Comparison of ENCODE assay signal across 20 cellular contexts in genomic region chr5:134091626-134092121, GRCh38. TPM values are rescaled to one million over a fixed set of nuclear protein-coding genes. Genes with fewer than 3 reads are reported as not detected.
A peak's percentile ranks its signal among the peaks of the same experiment; 100 is the strongest.
DNase-seq lines count a peak whose midpoint lies in the region.
"Had no signal": no experiment of that assay in that cellular context is flagged by ENCODE, and none has a peak within 500 bp of the region (broad histone marks: within the 10 kb centered on the region; RNA-seq: fewer than 3 reads in every experiment).

No MANE protein-coding gene starts in this region.

- H2AK5ac ChIP-seq in trophoblast cell (ENCODE audit: low read length) = no peak overlapping the region

- H4K91ac ChIP-seq in trophoblast cell (ENCODE audit: low read depth, low read length) = no peak overlapping the region

- H3K36me3 ChIP-seq in GM23248 (ENCODE audit: low read depth) (no peaks in the 10 kb centered on the region), trophoblast cell (ENCODE audit: control insufficient read depth in 1 of 2, insufficient read depth in 2 of 2, low read length in 2 of 2) (no peaks in the 10 kb centered on the region), MG63 (no peaks in the 10 kb centered on the region)
- H3K36me3 ChIP-seq: BE2C, left ventricle myocardium inferior, stomach had no signal

- H3F3A ChIP-seq in GM23248 (ENCODE audit: insufficient read depth) = peaks cover 9% of the 10 kb centered on the region

- H3K4me2 ChIP-seq in GM23248 (ENCODE audit: unreplicated experiment) (no peak overlapping the region), trophoblast cell (ENCODE audit: low read length) (no peak overlapping the region)

- H3K27ac ChIP-seq in GM23248 (no peak overlapping the region), cingulate gyrus (ENCODE audit: low read depth, low read length) (peak overlapping the region; percentile 70), trophoblast cell (ENCODE audit: low read depth, low read length) (no peak overlapping the region)
- H3K27ac ChIP-seq: HL-60, left ventricle myocardium inferior had no signal

- no peak overlapping the region for H3K23ac ChIP-seq in trophoblast cell (ENCODE audit: low read length)

- H3K9ac ChIP-seq in GM23248 (no peak overlapping the region), trophoblast cell (ENCODE audit: low read length) (no peak overlapping the region)

- DNase-seq in Ammon's horn (ENCODE audit: low spot score) (peak; percentile 65), GM23248 (peak; percentile 42), medulla oblongata (ENCODE audit: extremely low spot score) (peak; percentile 75), trophoblast cell (no peak), cortex of kidney (lab: John Stamatoyannopoulos, UW) (no peak), MG63 (no peak)
- no peak for DNase-seq in stimulated activated CD4-positive, alpha-beta T cell treated with anti-CD3 and anti-CD28 coated beads, Interleukin-4, amount 100 ng/mL, for 4 hours
- DNase-seq: activated CD4-positive, alpha-beta T cell treated with anti-CD3 and anti-CD28 coated beads for 1 hour; activated T-cell treated with anti-CD3 and anti-CD28 coated beads, Interleukin-2, amount 50 U/mL, for 4 hours; BE2C; dermis blood vessel endothelial cell; DMS79; Karpas-422; left ventricle myocardium inferior; NCI-H2171; Right ventricle myocardium superior; stomach; T-helper 9 cell had no signal

- H3K4me1 ChIP-seq in GM23248 (ENCODE audit: insufficient read depth) (peaks cover 5% of the 10 kb centered on the region; the same call in 1 of the 2 replicates), trophoblast cell (ENCODE audit: control insufficient read depth in 1 of 2, insufficient read depth in 2 of 2, low read length in 2 of 2) (peaks cover 0 to 2% of the 10 kb centered on the region in 2 experiments)
- H3K4me1 ChIP-seq: left ventricle myocardium inferior had no signal

- H2BK12ac ChIP-seq in trophoblast cell (ENCODE audit: low read length) = no peak overlapping the region

- H3K9me3 ChIP-seq in GM23248 (ENCODE audit: low read depth) (no peaks in the 10 kb centered on the region), trophoblast cell (ENCODE audit: insufficient read depth, low read depth, low read length) (peaks cover 3% of the 10 kb centered on the region), MG63 (no peaks in the 10 kb centered on the region)
- H3K9me3 ChIP-seq: BE2C, left ventricle myocardium inferior, stomach had no signal

- H4K8ac ChIP-seq in trophoblast cell (ENCODE audit: low read depth, low read length) = no peak overlapping the region

- no peak overlapping the region for H3K4ac ChIP-seq in trophoblast cell (ENCODE audit: low read depth, low read length)

- no peak overlapping the region for H3K18ac ChIP-seq in trophoblast cell (ENCODE audit: low read length)

- WGBS in GM23248 (ENCODE audit: low coverage in 1 of 2, low lambda C conversion rate in 2 of 2, missing lambda C conversion rate in 2 of 2), 2 experiments = 48 to 54% methylated on average over 6 of the region's 6 CpGs
- WGBS in trophoblast cell (ENCODE audit: extremely low coverage, insufficient coverage, insufficient read length) = no CpG with 5 or more reads among the region's 6 CpGs

- no peaks in the 10 kb centered on the region for H3K79me1 ChIP-seq in trophoblast cell (ENCODE audit: low read length)

- H4K20me1 ChIP-seq in GM23248 (ENCODE audit: insufficient read depth) = no peaks in the 10 kb centered on the region

- no peak overlapping the region for H3K14ac ChIP-seq in trophoblast cell (ENCODE audit: low read length)

- H2BK120ac ChIP-seq in trophoblast cell (ENCODE audit: insufficient read depth, low read length, poor library complexity) = no peak overlapping the region

- H2AFZ ChIP-seq in GM23248 (no peak overlapping the region), trophoblast cell (ENCODE audit: insufficient read depth, low read length, poor library complexity) (no peak overlapping the region)

- H3K27me3 ChIP-seq in GM23248 (replicated peaks; ENCODE audit: insufficient read depth) = peaks cover 7% of the 10 kb centered on the region; the same call in 1 of the 2 replicates
- H3K27me3 ChIP-seq in trophoblast cell (ENCODE audit: insufficient read depth, low read length) = no peaks in the 10 kb centered on the region
- no peaks in the 10 kb centered on the region for H3K27me3 ChIP-seq in MG63
- H3K27me3 ChIP-seq: BE2C, stomach had no signal

- H3K79me2 ChIP-seq in GM23248 (ENCODE audit: insufficient read depth) (no peaks in the 10 kb centered on the region), trophoblast cell (ENCODE audit: control insufficient read depth, insufficient read depth, low read length, poor library complexity) (no peaks in the 10 kb centered on the region)

- no peak overlapping the region for H4K12ac ChIP-seq in trophoblast cell (ENCODE audit: low read depth, low read length)

- H3K9me2 ChIP-seq in GM23248 (ENCODE audit: insufficient read depth) = no peaks in the 10 kb centered on the region

- H3K4me3 ChIP-seq in GM23248 (no peak overlapping the region), trophoblast cell (ENCODE audit: low read depth, low read length) (no peak overlapping the region), MG63 (no peak overlapping the region)
- H3K4me3 ChIP-seq: left ventricle myocardium inferior, stomach had no signal

- in situ Hi-C loops in GM23248 (cut with MboI) = no loop called here

- H2BK5ac ChIP-seq in trophoblast cell (ENCODE audit: low read depth, low read length, poor library complexity) = no peak overlapping the region

RNA-seq across cellular contexts. Expression of gene TCF7, which starts 22.8 kb away (rescaled TPM):
- total RNA-seq in GM23248 (2014; rRNA removed; shearing (Covaris generic)) = 1.4 and 2.5 TPM in 2 replicates
- 2.4 and 2.7 TPM in 2 replicates for polyA plus RNA-seq in GM23248 (2016; fragmentation: Nextera tagmentation; extraction: Ambion mirVana)
- 10.2 and 10.8 TPM in 2 replicates for polyA plus RNA-seq in trophoblast cell (2013)
- 8.9 and 12.0 TPM in 2 replicates for total RNA-seq in MG63 (2014; rRNA removed; shearing (Covaris generic); ENCODE audit: low replicate concordance)

Comparison
In these comparisons a context has a peak if more than half of its experiments do, and no peak if none do; other contexts are left out.
1. DNase-seq: peak in Ammon's horn (single experiment), GM23248 (single experiment) and medulla oblongata (single experiment); none in stimulated activated CD4-positive, alpha-beta T cell treated with anti-CD3 and anti-CD28 coated beads, Interleukin-4, amount 100 ng/mL, for 4 hours (0 of 2), trophoblast cell (0 of 2), cortex of kidney (single experiment) and MG63 (single experiment).